22 cellular contexts compared by ENCODE assay signal in the genomic region with DNA sequence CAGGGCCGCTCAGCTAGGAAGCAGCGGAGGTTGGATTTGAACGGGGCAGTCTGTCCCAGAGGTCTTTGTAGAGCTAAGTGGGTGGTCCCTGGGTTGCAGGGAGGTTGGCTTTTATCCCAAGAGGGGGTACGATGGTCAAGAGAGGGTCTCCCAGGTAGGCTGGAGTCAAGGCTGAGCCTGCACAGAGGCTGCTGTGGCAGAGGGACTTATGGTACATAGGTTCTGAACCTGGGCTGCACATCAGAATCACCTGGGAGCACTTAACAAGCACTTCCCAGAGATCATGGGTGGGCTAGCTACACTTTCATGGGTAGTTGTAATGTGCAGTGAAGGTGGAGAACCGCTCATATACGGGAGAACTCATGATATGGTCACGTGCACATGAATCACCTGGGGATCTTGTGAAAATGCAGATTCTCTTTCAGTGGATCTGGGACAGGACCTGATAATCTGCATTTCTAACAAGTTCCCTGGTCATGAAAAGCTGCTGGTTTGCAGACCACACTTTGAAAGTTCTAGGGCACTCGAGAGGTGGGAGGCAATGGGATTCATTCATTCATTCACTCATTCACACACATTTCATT. TPM values are rescaled to one million over a fixed set of nuclear protein-coding genes. Genes with fewer than 3 reads are reported as not detected.
DNase-seq lines count a peak whose midpoint lies in the region; ATAC-seq lines count a peak whose summit lies in the region.
"Had no signal": no experiment of that assay in that cellular context is flagged by ENCODE, and none has a peak within 500 bp of the region (broad histone marks: within the 10 kb centered on the region; RNA-seq: fewer than 3 reads in every experiment).

No MANE protein-coding gene starts in this region.

- H3K9ac ChIP-seq in Karpas-422 (ENCODE audit: low read length) = no peak overlapping the region

- H3K27me3 ChIP-seq in H7 (ENCODE audit: control insufficient read depth, insufficient read depth, low read length) = peaks cover 54% of the 10 kb centered on the region
- no peaks in the 10 kb centered on the region for H3K27me3 ChIP-seq in Karpas-422 (ENCODE audit: low read length)

- peaks cover 24% of the 10 kb centered on the region for H3K4me1 ChIP-seq in Karpas-422 (ENCODE audit: low read length)

- H4K20me1 ChIP-seq in Karpas-422 (ENCODE audit: insufficient read depth, low read depth, low read length) = no peaks in the 10 kb centered on the region

- no peak overlapping the region for H3K27ac ChIP-seq in Karpas-422 (ENCODE audit: low read length)
- H3K27ac ChIP-seq: HL-60, PC-9 had no signal

- H3K9me2 ChIP-seq in Karpas-422 (replicated peaks; ENCODE audit: insufficient read depth, low read length) = no peaks in the 10 kb centered on the region

- ATAC-seq in left lobe of liver = no peak
- ATAC-seq in HG03135 (IDR thresholded peaks at IDR 0.05; ENCODE audit: unreplicated experiment) = no peak
- ATAC-seq: HCT116 had no signal

- H3K4me3 ChIP-seq in H7 (ENCODE audit: insufficient read depth, low read depth, low read length) = no peak overlapping the region
- no peak overlapping the region for H3K4me3 ChIP-seq in Karpas-422 (ENCODE audit: low read length)
- H3K4me3 ChIP-seq: PC-9 had no signal

- H3K9me3 ChIP-seq in Karpas-422 (ENCODE audit: low read length) = no peaks in the 10 kb centered on the region

- no peak overlapping the region for H3K4me2 ChIP-seq in Karpas-422 (ENCODE audit: low read depth, low read length, poor library complexity, severe bottlenecking)
- H3K4me2 ChIP-seq: PC-9 had no signal

- DNase-seq in H7 (peak; percentile 12), Karpas-422 (peak; percentile 40), left lobe of liver (ENCODE audit: low spot score) (peak; percentile 34), ureter (ENCODE audit: low spot score) (peak; percentile 24), AG08396 (ENCODE audit: low spot score) (no peak), 8988T (no peak)
- DNase-seq: ACHN; CD4-positive, CD25-positive, alpha-beta regulatory T cell; DMS153; DND-41; GOT3; NCI-H1105; NCI-H1436 treated with DMSO at 0.1 percent for 48 hours; NCI-H187 treated with DMSO at 0.1 percent for 48 hours; NCI-H446; NCI-H526 treated with DMSO at 0.1 percent for 48 hours; PC-9; RPMI8226; SHP77 had no signal

- no peak overlapping the region for H2AFZ ChIP-seq in Karpas-422 (ENCODE audit: low read length)
- H2AFZ ChIP-seq: PC-9 had no signal

- H3K79me2 ChIP-seq in Karpas-422 (ENCODE audit: low read length) = no peaks in the 10 kb centered on the region

- H3K36me3 ChIP-seq in H7 (replicated peaks; ENCODE audit: control insufficient read depth, insufficient read depth, low read length) = no peaks in the 10 kb centered on the region
- no peaks in the 10 kb centered on the region for H3K36me3 ChIP-seq in Karpas-422 (ENCODE audit: insufficient read depth, low read length)

RNA-seq across cellular contexts. Expression of a gene that starts 2.9 kb away (rescaled TPM):
- 0.11 and 0.14 TPM in 2 replicates for total RNA-seq in H7 (2014; rRNA removed; shearing (Covaris generic))
- 3.6 and 10.5 TPM in 2 replicates for total RNA-seq in Karpas-422 (2014; rRNA removed; shearing (Covaris generic); ENCODE audit: low replicate concordance)
- total RNA-seq in left lobe of liver (not detected), ureter (2.1 TPM)
- total RNA-seq: CD4-positive, CD25-positive, alpha-beta regulatory T cell had no signal

Comparison
In these comparisons a context has a peak if more than half of its experiments do, and no peak if none do; other contexts are left out.
1. DNase-seq: peak in H7 (single experiment), Karpas-422 (single experiment), left lobe of liver (single experiment) and ureter (single experiment); none in AG08396 (single experiment) and 8988T (single experiment).